Comparison of ENCODE assay signal across 27 cellular contexts in the genomic region with DNA sequence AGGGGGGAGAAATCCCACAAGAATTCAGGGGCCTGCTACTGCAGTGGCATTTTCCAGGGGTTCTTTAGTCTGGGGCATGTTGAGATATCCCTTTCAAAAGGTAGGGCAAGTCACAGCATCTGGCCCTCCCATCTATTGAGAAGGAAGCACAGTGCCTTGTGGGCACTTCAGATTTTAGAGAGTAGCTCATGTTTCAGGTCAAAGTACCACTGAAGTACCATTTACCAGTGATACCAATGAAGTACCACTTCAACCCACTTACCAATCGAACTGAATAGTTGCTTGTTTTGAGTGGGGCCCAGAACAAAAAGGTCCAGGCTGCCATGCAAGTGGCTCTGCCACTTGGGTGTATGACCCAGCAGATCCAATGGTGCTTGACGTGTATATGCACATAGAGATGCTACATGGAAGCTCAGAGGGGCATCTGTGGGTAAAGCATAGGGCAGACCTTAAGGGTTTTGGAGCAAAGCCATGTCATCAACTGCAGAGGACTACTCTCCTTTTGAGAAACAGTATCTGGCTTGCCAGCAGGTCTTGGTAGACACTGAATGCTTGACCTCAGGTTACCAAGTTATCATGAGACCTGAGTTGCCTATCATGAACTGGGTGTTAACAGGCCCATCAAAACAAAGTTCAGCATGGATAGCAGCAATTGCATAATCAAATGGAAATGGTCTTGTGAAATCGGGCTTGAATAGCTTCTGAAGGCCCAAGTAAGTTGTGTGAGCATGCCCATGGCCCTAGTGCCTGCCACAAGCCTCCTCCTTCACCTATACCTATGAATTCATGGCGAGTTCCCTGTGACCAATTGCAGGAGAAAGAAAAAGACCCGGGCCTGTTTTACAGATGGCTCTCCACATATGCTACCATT. TPM values are rescaled to one million over a fixed set of nuclear protein-coding genes. Genes with fewer than 3 reads are reported as not detected.
DNase-seq lines count a peak whose midpoint lies in the region; ATAC-seq, FAIRE-seq and TF ChIP-seq lines count a peak whose summit lies in the region.
"Had no signal": no experiment of that assay in that cellular context is flagged by ENCODE, and none has a peak within 500 bp of the region (broad histone marks: within the 10 kb centered on the region; RNA-seq: fewer than 3 reads in every experiment).

No MANE protein-coding gene starts in this region.

- DNase-seq in DMS53 (lab: John Stamatoyannopoulos, UW) (peak; percentile 70), DMS53 treated with DMSO at 0.1 percent for 48 hours (lab: John Stamatoyannopoulos, UW; ENCODE audit: unreplicated experiment) (no peak), NCI-H187 treated with DMSO at 0.1 percent for 48 hours (lab: John Stamatoyannopoulos, UW) (peak; percentile 52), K562 (ENCODE audit: extremely low read depth in 1 of 4, low spot score in 3 of 4) (no peak), lung (ENCODE audit: low spot score) (peak; percentile 31), cerebellar cortex (ENCODE audit: low spot score) (no peak), head of caudate nucleus (no peak), NCI-H2081 (lab: John Stamatoyannopoulos, UW) (no peak)
- DNase-seq: activated CD4-positive, alpha-beta T cell treated with anti-CD3 and anti-CD28 coated beads, Interleukin-2, amount 50 U/mL, for 48 hours; activated T-cell treated with anti-CD3 and anti-CD28 coated beads for 4 hours; GF-D8; glutamatergic neuron; H9; mesenchymal stem cell; NCI-H2171 treated with DMSO at 0.1 percent for 48 hours; nephron progenitor cell; psoas muscle; SHP77; stimulated activated CD4-positive, alpha-beta T cell treated with anti-CD3 and anti-CD28 coated beads, Interleukin-12 subunit alpha, Interleukin-12 subunit beta, amount 100 ng/mL, for 4 hours; T-helper 1 cell had no signal

- no peaks in the 10 kb centered on the region for H3K9me1 ChIP-seq in K562 (ENCODE audit: control insufficient read depth, insufficient read depth, low read length)

- WGBS in K562 (ENCODE audit: insufficient coverage, low coverage, missing lambda C conversion rate): 0% methylated on average over 5 of the region's 5 CpGs
- 65 to 79% methylated on average over 5 of the region's 5 CpGs for WGBS in lung, 2 donors

- CTCF ChIA-PET in K562 (lab: Yijun Ruan, JAX; ENCODE audit: low intra/inter-chr PET ratio): no interaction called here

- no TSS peak for BruUV-seq in K562 (replicated peaks; lab: Mats Ljungman, UMichigan)

- no peak overlapping the region for H3K9ac ChIP-seq in K562 (ENCODE audit: insufficient read depth in 1 of 2, low read depth in 2 of 2, low read length in 2 of 2)
- H3K9ac ChIP-seq: BLaER1 had no signal

- H3K27me3 ChIP-seq in K562 (ENCODE audit: control insufficient read depth in 2 of 2, insufficient read depth in 2 of 2, low read length in 2 of 2) (peaks cover 5 to 23% of the 10 kb centered on the region in 2 experiments; a peak in 4 of 5 replicates), lung (ENCODE audit: control insufficient read depth, insufficient read depth) (no peaks in the 10 kb centered on the region)
- H3K27me3 ChIP-seq: BLaER1 had no signal

- H3K9me3 ChIP-seq in K562 (replicated peaks; ENCODE audit: control insufficient read depth, insufficient read depth, low read depth, low read length) (no peaks in the 10 kb centered on the region), lung (ENCODE audit: control insufficient read depth in 2 of 2, insufficient read depth in 1 of 2, low read length in 1 of 2) (no peaks in the 10 kb centered on the region)
- H3K9me3 ChIP-seq: BLaER1, psoas muscle, thoracic aorta had no signal

- no peaks in the 10 kb centered on the region for H4K20me1 ChIP-seq in K562 (replicated peaks; ENCODE audit: control insufficient read depth, insufficient read depth, low read length)
- H4K20me1 ChIP-seq: BLaER1 had no signal

- TF ChIP-seq CTCF in K562 (IDR thresholded peaks at IDR 0.05 in 2 of 3, conservative IDR thresholded peaks at IDR 0.05 in 1 of 3; ENCODE audit: insufficient read depth in 2 of 3, low read depth in 1 of 3, low read length in 3 of 3): no peak
- no peak for TF ChIP-seq CTCF in lung (IDR thresholded peaks at IDR 0.05; ENCODE audit: control extremely low read depth, extremely low read depth)

- H3K4me3 ChIP-seq in K562 (no peak overlapping the region), lung (no peak overlapping the region)
- H3K4me3 ChIP-seq: BLaER1, GM12878, psoas muscle, thoracic aorta had no signal

- intact Hi-C loops in K562 (cut with micrococcal nuclease): no loop called here
- intact Hi-C loops in head of caudate nucleus (cut with DNase I): no loop called here

- no peak overlapping the region for H3K27ac ChIP-seq in K562 (ENCODE audit: extremely low read depth, low read depth, low read length)
- H3K27ac ChIP-seq in lung (ENCODE audit: low read depth in 1 of 2, low read length in 1 of 2): no peak overlapping the region
- H3K27ac ChIP-seq: 22Rv1, BLaER1, psoas muscle, thoracic aorta had no signal

- TF ChIP-seq EP300 in K562 (IDR thresholded peaks at IDR 0.05; ENCODE audit: low read length): no peak

- H3K4me1 ChIP-seq in K562 (replicated peaks in 1 of 2; ENCODE audit: control insufficient read depth in 2 of 2, insufficient read depth in 2 of 2, low read length in 2 of 2) (no peaks in the 10 kb centered on the region), lung (ENCODE audit: control insufficient read depth in 2 of 2, insufficient read depth in 2 of 2, low read length in 2 of 2) (peaks cover 0 to 3% of the 10 kb centered on the region in 2 donors)
- H3K4me1 ChIP-seq: psoas muscle had no signal

- no peaks in the 10 kb centered on the region for H3K79me2 ChIP-seq in K562 (ENCODE audit: control insufficient read depth, insufficient read depth, low read length)

- in situ Hi-C loops in K562 (cut with MboI): no loop called here

- FAIRE-seq in K562 (lab: Jason Lieb, UNC): no peak
- FAIRE-seq: D721Med, GM12878 had no signal

- no peak for TF ChIP-seq RAD21 in K562 (CRISPR knock-in tag; conservative IDR thresholded peaks at IDR 0.05 in 1 of 2, IDR thresholded peaks at IDR 0.05 in 1 of 2)

- no peak overlapping the region for H2AFZ ChIP-seq in K562 (ENCODE audit: low read depth, low read length)

- POLR2A ChIA-PET in K562 (lab: Yijun Ruan, JAX): no interaction called here

- ATAC-seq in K562 (no peak), lung (ENCODE audit: insufficient read depth, low FRiP score) (peak; percentile 25)
- ATAC-seq: activated naive CD4-positive, alpha-beta T cell treated with anti-CD3 and anti-CD28 coated beads, Interleukin-2, amount 50 U/mL, for 72 hours; GM12878 had no signal

- H3K4me2 ChIP-seq in K562 (ENCODE audit: insufficient read depth, low read length): no peak overlapping the region
- H3K4me2 ChIP-seq: BLaER1 had no signal

- H3K36me3 ChIP-seq in K562 (ENCODE audit: control insufficient read depth, insufficient read depth, low read length): no peaks in the 10 kb centered on the region
- H3K36me3 ChIP-seq in lung (ENCODE audit: control insufficient read depth in 2 of 2, insufficient read depth in 2 of 2, low read length in 2 of 2): no peaks in the 10 kb centered on the region
- H3K36me3 ChIP-seq: BLaER1, thoracic aorta had no signal

- TF ChIP-seq POLR2A in K562 (conservative IDR thresholded peaks at IDR 0.05): no peak

RNA-seq across cellular contexts. Expression of a gene that starts 23.5 kb away (rescaled TPM):
- total RNA-seq in K562 (2011; cell fraction: chromatin; rRNA removed; ENCODE audit: low replicate concordance): not detected in 2 replicates
- total RNA-seq in K562 (2011; cell fraction: nucleolus; rRNA removed): not detected in 2 replicates
- not detected in 2 replicates for total RNA-seq in K562 (2011; cell fraction: nucleoplasm; rRNA removed)
- total RNA-seq in K562 (2014; rRNA removed) (not detected in 2 replicates), K562 (2014; rRNA removed; fragmentation: Illumina TruSeq; extraction: Trizol) (not detected in 2 replicates), K562 (2015; rRNA removed; fragmentation: Illumina TruSeq; extraction: Trizol) (not detected in 2 replicates), K562 (2021) (not detected in 2 replicates), lung (under 1 TPM in 1 of 2 donors, not detected in 1; 0.57 TPM)
- polyA plus RNA-seq in K562 (2011; rRNA removed) (not detected in 2 replicates), K562 (2014; fragmentation: Illumina TruSeq; extraction: Trizol) (not detected in 2 replicates), K562 (2014; fragmentation: Nextera tagmentation; extraction: Ambion mirVana) (not detected), K562 (2014; rRNA removed) (not detected in 2 replicates), lung (under 1 TPM; 0.06 TPM)
- polyA plus RNA-seq in K562 (2011; cell fraction: cytosol; rRNA removed): not detected in 2 replicates
- not detected in 2 replicates for polyA plus RNA-seq in K562 (2011; cell fraction: nucleus; rRNA removed)
- 0.03 and 0.07 TPM in 2 replicates for polyA plus RNA-seq in K562 (2012)
- polyA minus RNA-seq in K562 (2011; rRNA and poly(A)+ RNA removed): not detected in 2 replicates
- polyA minus RNA-seq in K562 (2011; cell fraction: cytosol; rRNA and poly(A)+ RNA removed): not detected in 2 replicates
- not detected in 2 replicates for polyA minus RNA-seq in K562 (2011; cell fraction: nucleus; rRNA and poly(A)+ RNA removed)
- total RNA-seq: activated naive CD4-positive, alpha-beta T cell treated with anti-CD3 and anti-CD28 coated beads, Interleukin-2, amount 50 U/mL, for 72 hours; H9; M059J; psoas muscle; thoracic aorta had no signal
- polyA plus RNA-seq: psoas muscle had no signal

RNA-seq across cellular contexts. Expression of a gene that starts 25.8 kb away (rescaled TPM):
- not detected in 2 replicates for total RNA-seq in K562 (2011; cell fraction: chromatin; rRNA removed; ENCODE audit: low replicate concordance)
- total RNA-seq in K562 (2011; cell fraction: nucleolus; rRNA removed): not detected in 2 replicates
- total RNA-seq in K562 (2011; cell fraction: nucleoplasm; rRNA removed): not detected in 2 replicates
- total RNA-seq in K562 (2014; rRNA removed) (not detected in 2 replicates), K562 (2014; rRNA removed; fragmentation: Illumina TruSeq; extraction: Trizol) (not detected in 2 replicates), K562 (2015; rRNA removed; fragmentation: Illumina TruSeq; extraction: Trizol) (not detected in 2 replicates), K562 (2021) (not detected in 2 replicates), lung (1 to 10 TPM; 1.1 to 6.5 TPM)
- polyA plus RNA-seq in K562 (2011; rRNA removed) (not detected in 2 replicates), K562 (2014; fragmentation: Illumina TruSeq; extraction: Trizol) (not detected in 2 replicates), K562 (2014; fragmentation: Nextera tagmentation; extraction: Ambion mirVana) (not detected), K562 (2014; rRNA removed) (not detected in 2 replicates), lung (1 to 10 TPM; 1.4 to 3.8 TPM)
- polyA plus RNA-seq in K562 (2011; cell fraction: cytosol; rRNA removed): not detected in 2 replicates
- polyA plus RNA-seq in K562 (2011; cell fraction: nucleus; rRNA removed): not detected in 2 replicates
- not detected in 2 replicates for polyA plus RNA-seq in K562 (2012)
- polyA minus RNA-seq in K562 (2011; rRNA and poly(A)+ RNA removed): not detected in 2 replicates
- polyA minus RNA-seq in K562 (2011; cell fraction: cytosol; rRNA and poly(A)+ RNA removed): not detected in 2 replicates
- polyA minus RNA-seq in K562 (2011; cell fraction: nucleus; rRNA and poly(A)+ RNA removed): not detected in 2 replicates
- total RNA-seq: activated naive CD4-positive, alpha-beta T cell treated with anti-CD3 and anti-CD28 coated beads, Interleukin-2, amount 50 U/mL, for 72 hours; H9 had no signal

RNA-seq across cellular contexts. Expression of a gene that starts 43.3 kb away (rescaled TPM):
- total RNA-seq in K562 (2011; cell fraction: chromatin; rRNA removed; ENCODE audit: low replicate concordance): not detected in 2 replicates
- total RNA-seq in K562 (2011; cell fraction: nucleolus; rRNA removed): not detected in 2 replicates
- not detected in 2 replicates for total RNA-seq in K562 (2011; cell fraction: nucleoplasm; rRNA removed)
- total RNA-seq in K562 (2014; rRNA removed): not detected in 2 replicates
- total RNA-seq in K562 (2014; rRNA removed; fragmentation: Illumina TruSeq; extraction: Trizol): not detected in 2 replicates
- total RNA-seq in K562 (2015; rRNA removed; fragmentation: Illumina TruSeq; extraction: Trizol): not detected in 2 replicates
- not detected in 2 replicates for total RNA-seq in K562 (2021)
- not detected in 2 replicates for polyA plus RNA-seq in K562 (2011; rRNA removed)
- not detected in 2 replicates for polyA plus RNA-seq in K562 (2011; cell fraction: cytosol; rRNA removed)
- polyA plus RNA-seq in K562 (2011; cell fraction: nucleus; rRNA removed): not detected in 2 replicates
- 0.08 TPM in 1 of 2 replicates, not detected in the other for polyA plus RNA-seq in K562 (2012)
- not detected in 2 replicates for polyA plus RNA-seq in K562 (2014; fragmentation: Illumina TruSeq; extraction: Trizol)
- not detected for polyA plus RNA-seq in K562 (2014; fragmentation: Nextera tagmentation; extraction: Ambion mirVana)
- polyA plus RNA-seq in K562 (2014; rRNA removed): not detected in 2 replicates
- not detected in 2 replicates for polyA minus RNA-seq in K562 (2011; rRNA and poly(A)+ RNA removed)
- not detected in 2 replicates for polyA minus RNA-seq in K562 (2011; cell fraction: cytosol; rRNA and poly(A)+ RNA removed)
- not detected in 2 replicates for polyA minus RNA-seq in K562 (2011; cell fraction: nucleus; rRNA and poly(A)+ RNA removed)
- total RNA-seq in lung: not detected
- not detected for polyA plus RNA-seq in lung
- total RNA-seq: activated naive CD4-positive, alpha-beta T cell treated with anti-CD3 and anti-CD28 coated beads, Interleukin-2, amount 50 U/mL, for 72 hours; GM12878; H9; M059J; psoas muscle; thoracic aorta had no signal

Comparison
In these comparisons a context has a peak if more than half of its experiments do, and no peak if none do; other contexts are left out.
1. DNase-seq: peak in DMS53 (single experiment), NCI-H187 treated with DMSO at 0.1 percent for 48 hours (single experiment) and lung (single experiment); none in DMS53 treated with DMSO at 0.1 percent for 48 hours (single experiment), K562 (0 of 4), cerebellar cortex (single experiment), head of caudate nucleus (0 of 42) and NCI-H2081 (0 of 2).